In genomic region chr10:107971411-107971810, GRCh38 we compare ENCODE assay signal across 19 cellular contexts.
DNase-seq lines count a peak whose midpoint lies in the region; TF ChIP-seq lines count a peak whose summit lies in the region.
"Had no signal": no experiment of that assay in that cellular context is flagged by ENCODE, and none has a peak within 500 bp of the region (broad histone marks: within the 10 kb centered on the region; RNA-seq: fewer than 3 reads in every experiment).

No MANE protein-coding gene starts in this region.

- no peak for TF ChIP-seq POLR2A in sigmoid colon (IDR thresholded peaks at IDR 0.05)

- H3K36me3 ChIP-seq in hepatocyte (replicated peaks; ENCODE audit: insufficient read depth, low read depth) (no peaks in the 10 kb centered on the region), sigmoid colon (no peaks in the 10 kb centered on the region)
- H3K36me3 ChIP-seq: HAP-1 had no signal

- peak overlapping the region; percentile 27 for H3K27ac ChIP-seq in hepatocyte
- no peak overlapping the region for H3K27ac ChIP-seq in sigmoid colon
- H3K27ac ChIP-seq: psoas muscle, VCaP had no signal

- intact Hi-C loops in sigmoid colon (cut with DNase I), result no loop called here

- H3K4me3 ChIP-seq in AG10803 (ENCODE audit: low read length) (no peak overlapping the region), choroid plexus epithelial cell (ENCODE audit: low read depth, low read length) (no peak overlapping the region), hepatocyte (no peak overlapping the region), sigmoid colon (no peak overlapping the region)
- H3K4me3 ChIP-seq: HAP-1, psoas muscle had no signal

- H3K4me1 ChIP-seq in hepatocyte (ENCODE audit: insufficient read depth), result no peaks in the 10 kb centered on the region
- H3K4me1 ChIP-seq in sigmoid colon, result no peaks in the 10 kb centered on the region
- H3K4me1 ChIP-seq: HAP-1, psoas muscle had no signal

- H3K4me2 ChIP-seq in hepatocyte, result no peak overlapping the region

- no peak for TF ChIP-seq CTCF in AG10803 (conservative IDR thresholded peaks at IDR 0.05; ENCODE audit: low read length)
- no peak for TF ChIP-seq CTCF in choroid plexus epithelial cell (conservative IDR thresholded peaks at IDR 0.05; ENCODE audit: low read depth, low read length)
- no peak for TF ChIP-seq CTCF in hepatocyte (IDR thresholded peaks at IDR 0.05; ENCODE audit: poor library complexity)
- TF ChIP-seq CTCF in sigmoid colon (IDR thresholded peaks at IDR 0.05), result no peak

- peak; percentile 80 for DNase-seq in AG10803 (ENCODE audit: low read depth)
- peak; percentile 42 for DNase-seq in M059J (ENCODE audit: low read depth)
- peak; percentile 61 for DNase-seq in choroid plexus epithelial cell (ENCODE audit: low read depth)
- no peak for DNase-seq in hepatocyte (ENCODE audit: low spot score)
- DNase-seq in mesenteric fat pad (ENCODE audit: low spot score), result no peak
- no peak for DNase-seq in sigmoid colon
- no peak for DNase-seq in NCI-H1694 (lab: John Stamatoyannopoulos, UW)
- no peak for DNase-seq in NCI-H524 treated with DMSO at 0.1 percent for 48 hours (lab: John Stamatoyannopoulos, UW)
- DNase-seq: activated CD4-positive, alpha-beta T cell treated with anti-CD3 and anti-CD28 coated beads, Interleukin-2, amount 10 ng/mL, durations not matched to agents 7 days and 5 days; activated naive CD8-positive, alpha-beta T cell treated with anti-CD3 and anti-CD28 coated beads, Interleukin-2, amount 10 ng/mL, durations not matched to agents 7 days and 5 days; dermis blood vessel endothelial cell; DND-41; NCI-H1436 treated with DMSO at 0.1 percent for 48 hours; NCI-H774; psoas muscle; stimulated activated CD4-positive, alpha-beta T cell treated with anti-CD3 and anti-CD28 coated beads, Interleukin-4, amount 100 ng/mL, for 1 hour; T-helper 2 cell had no signal

- WGBS in hepatocyte (ENCODE audit: low lambda C conversion rate, missing lambda C conversion rate), result 96% methylated on average over 1 of the region's 1 CpG
- 77 to 86% methylated on average over 1 of the region's 1 CpG for WGBS in sigmoid colon, 2 donors

- no peaks in the 10 kb centered on the region for H3K9me3 ChIP-seq in hepatocyte (ENCODE audit: low read depth)
- H3K9me3 ChIP-seq in sigmoid colon, result no peaks in the 10 kb centered on the region
- H3K9me3 ChIP-seq: HAP-1 had no signal

- no peaks in the 10 kb centered on the region for H3K27me3 ChIP-seq in hepatocyte
- no peaks in the 10 kb centered on the region for H3K27me3 ChIP-seq in sigmoid colon

- H3K9me2 ChIP-seq in hepatocyte (replicated peaks; ENCODE audit: insufficient read depth), result no peaks in the 10 kb centered on the region

- H2AFZ ChIP-seq in hepatocyte, result no peak overlapping the region

- no peaks in the 10 kb centered on the region for H4K20me1 ChIP-seq in hepatocyte (ENCODE audit: insufficient read depth, poor library complexity, severe bottlenecking)

- TF ChIP-seq EP300 in sigmoid colon (IDR thresholded peaks at IDR 0.05), result no peak

- no peaks in the 10 kb centered on the region for H3K79me2 ChIP-seq in hepatocyte

Comparison
In these comparisons a context has a peak if more than half of its experiments do, and no peak if none do; other contexts are left out.
1. DNase-seq: peak in AG10803 (single experiment), M059J (single experiment) and choroid plexus epithelial cell (single experiment); none in hepatocyte (single experiment), mesenteric fat pad (single experiment), sigmoid colon (single experiment), NCI-H1694 (single experiment) and NCI-H524 treated with DMSO at 0.1 percent for 48 hours (single experiment).